ENCODE assay signal across 15 cellular contexts in the genomic region with DNA sequence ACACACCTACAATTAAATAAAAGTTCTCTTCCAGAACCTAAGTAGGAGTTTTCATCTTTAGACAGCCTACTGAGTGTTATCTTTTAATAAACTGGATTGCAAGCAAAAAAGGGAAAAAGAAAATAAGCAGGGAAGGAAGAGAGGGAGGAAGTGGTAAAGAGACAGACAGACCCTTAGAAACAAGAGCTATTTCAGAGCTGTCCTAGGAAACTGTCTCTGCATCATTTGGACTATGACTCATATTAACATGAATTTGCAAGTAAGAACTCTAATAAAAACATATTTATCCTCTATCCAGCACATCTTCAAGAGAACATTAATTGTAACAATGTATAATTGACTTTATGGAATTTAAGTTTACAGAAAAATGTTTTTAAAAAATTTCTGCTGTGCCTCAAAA.
"Had no signal": no experiment of that assay in that cellular context is flagged by ENCODE, and none has a peak within 500 bp of the region (broad histone marks: within the 10 kb centered on the region; RNA-seq: fewer than 3 reads in every experiment).

No MANE protein-coding gene starts in this region.

- ATAC-seq: natural killer cell; stimulated activated naive B cell treated with anti-CD40 and anti-IgM and Interleukin-4, amounts not matched to agents 10 μg/mL and 1 μg/mL and 100 μg/mL, for 72 hours had no signal

- H3K36me3 ChIP-seq: cardiac muscle cell, neutrophil, tibial artery had no signal

- H3K4me3 Mint-ChIP-seq: activated CD4-positive, alpha-beta T cell treated with anti-CD3 and anti-CD28 coated beads, Interleukin-2, amount 10 ng/mL, durations not matched to agents 7 days and 5 days; activated T-helper 1 cell treated with anti-CD3 and anti-CD28 coated beads, Interleukin-12 subunit alpha, Interleukin-12 subunit beta, Interleukin-2, Interleukin-4 antibody, amounts not matched to agents 30 ng/mL and 10 ng/mL and 1 ng/mL, durations not matched to agents 14 hours and 24 hours and 36 hours; endodermal cell; natural killer cell; stimulated activated naive B cell treated with anti-CD40 and anti-IgM and Interleukin-4, amounts not matched to agents 10 μg/mL and 1 μg/mL and 100 μg/mL, for 72 hours had no signal

- DNase-seq: activated CD4-positive, alpha-beta T cell treated with anti-CD3 and anti-CD28 coated beads, Interleukin-2, amount 10 ng/mL, durations not matched to agents 7 days and 5 days; activated naive CD4-positive, alpha-beta T cell; aorta; dorsolateral prefrontal cortex; endodermal cell; erythroblast; mesendoderm; natural killer cell; stimulated activated CD4-positive, alpha-beta T cell treated with anti-CD3 and anti-CD28 coated beads, Interleukin-2, amount 100 ng/mL, for 48 hours; stimulated activated naive B cell treated with anti-CD40 and anti-IgM and Interleukin-4, amounts not matched to agents 10 μg/mL and 1 μg/mL and 100 μg/mL, for 72 hours; T-helper 2 cell; tibial artery had no signal

- H3K27me3 ChIP-seq: cardiac muscle cell, dorsolateral prefrontal cortex, neutrophil, tibial artery had no signal

- H3K9me3 Mint-ChIP-seq: activated CD4-positive, alpha-beta T cell treated with anti-CD3 and anti-CD28 coated beads, Interleukin-2, amount 10 ng/mL, durations not matched to agents 7 days and 5 days; activated T-helper 1 cell treated with anti-CD3 and anti-CD28 coated beads, Interleukin-12 subunit alpha, Interleukin-12 subunit beta, Interleukin-2, Interleukin-4 antibody, amounts not matched to agents 30 ng/mL and 10 ng/mL and 1 ng/mL, durations not matched to agents 14 hours and 24 hours and 36 hours; endodermal cell had no signal

- H3K4me1 Mint-ChIP-seq: activated CD4-positive, alpha-beta T cell treated with anti-CD3 and anti-CD28 coated beads, Interleukin-2, amount 10 ng/mL, durations not matched to agents 7 days and 5 days; endodermal cell; natural killer cell; stimulated activated naive B cell treated with anti-CD40 and anti-IgM and Interleukin-4, amounts not matched to agents 10 μg/mL and 1 μg/mL and 100 μg/mL, for 72 hours had no signal

- H3K9me3 ChIP-seq: neutrophil, tibial artery had no signal

- H3K27ac ChIP-seq: cardiac muscle cell, dorsolateral prefrontal cortex, neutrophil, tibial artery had no signal

- H3K4me3 ChIP-seq: cardiac muscle cell, dorsolateral prefrontal cortex, tibial artery had no signal

- H3K36me3 Mint-ChIP-seq: natural killer cell; stimulated activated naive B cell treated with anti-CD40 and anti-IgM and Interleukin-4, amounts not matched to agents 10 μg/mL and 1 μg/mL and 100 μg/mL, for 72 hours had no signal

- H3K27ac Mint-ChIP-seq: activated CD4-positive, alpha-beta T cell treated with anti-CD3 and anti-CD28 coated beads, Interleukin-2, amount 10 ng/mL, durations not matched to agents 7 days and 5 days; activated T-helper 1 cell treated with anti-CD3 and anti-CD28 coated beads, Interleukin-12 subunit alpha, Interleukin-12 subunit beta, Interleukin-2, Interleukin-4 antibody, amounts not matched to agents 30 ng/mL and 10 ng/mL and 1 ng/mL, durations not matched to agents 14 hours and 24 hours and 36 hours; endodermal cell; natural killer cell; stimulated activated naive B cell treated with anti-CD40 and anti-IgM and Interleukin-4, amounts not matched to agents 10 μg/mL and 1 μg/mL and 100 μg/mL, for 72 hours had no signal

- H3K27me3 Mint-ChIP-seq: activated CD4-positive, alpha-beta T cell treated with anti-CD3 and anti-CD28 coated beads, Interleukin-2, amount 10 ng/mL, durations not matched to agents 7 days and 5 days; stimulated activated naive B cell treated with anti-CD40 and anti-IgM and Interleukin-4, amounts not matched to agents 10 μg/mL and 1 μg/mL and 100 μg/mL, for 72 hours had no signal

- H3K4me1 ChIP-seq: tibial artery had no signal
